In genomic region chr9:120402741-120403542, GRCh38 we compare ENCODE assay signal across 1 cellular context.
TF ChIP-seq lines count a peak whose summit lies in the region.

No MANE protein-coding gene starts in this region.

TF ChIP-seq in IMR-90, 13 proteins besides CTCF, POLR2A, EP300 and RAD21 (continued from another document):
- TF ChIP-seq ELK1 (IDR thresholded peaks at IDR 0.05; ENCODE audit: borderline replicate concordance, low read depth, low read length) = no peak
- no peak for TF ChIP-seq SMC3 (IDR thresholded peaks at IDR 0.05; ENCODE audit: low read depth, low read length)
